ENCODE assay signal across 9 cellular contexts in genomic region chr14:91858536-91859275, GRCh38. TPM values are rescaled to one million over a fixed set of nuclear protein-coding genes. Genes with fewer than 3 reads are reported as not detected.
DNase-seq lines count a peak whose midpoint lies in the region; ATAC-seq and TF ChIP-seq lines count a peak whose summit lies in the region.
"Had no signal": no experiment of that assay in that cellular context is flagged by ENCODE, and none has a peak within 500 bp of the region (broad histone marks: within the 10 kb centered on the region; RNA-seq: fewer than 3 reads in every experiment).

No MANE protein-coding gene starts in this region.

- TF ChIP-seq CTCF in BJ (IDR thresholded peaks at IDR 0.05; ENCODE audit: insufficient read depth, low read depth, low read length) (no peak), lung (IDR thresholded peaks at IDR 0.05; ENCODE audit: control extremely low read depth, extremely low read depth) (no peak)

- H3K27ac Mint-ChIP-seq in activated naive CD4-positive, alpha-beta T cell treated with anti-CD3 and anti-CD28 coated beads, Interleukin-2, amount 10 ng/mL, durations not matched to agents 7 days and 5 days, result peak overlapping the region; percentile 40

- peak; percentile 73 for DNase-seq in BJ (ENCODE audit: low read depth)
- peak; percentile 27 for DNase-seq in activated naive CD4-positive, alpha-beta T cell treated with anti-CD3 and anti-CD28 coated beads, Interleukin-2, amount 10 ng/mL, durations not matched to agents 7 days and 5 days
- no peak for DNase-seq in lung (ENCODE audit: low spot score)
- no peak for DNase-seq in NCI-H345 treated with DMSO at 0.1 percent for 48 hours (lab: John Stamatoyannopoulos, UW; ENCODE audit: unreplicated experiment)
- no peak for DNase-seq in effector CD8-positive, alpha-beta T cell (lab: John Stamatoyannopoulos, UW)
- DNase-seq in NCI-H446 (lab: John Stamatoyannopoulos, UW), result no peak

- ATAC-seq in GM18861 (IDR thresholded peaks at IDR 0.05; ENCODE audit: unreplicated experiment) (peak; percentile 89), HG03378 (IDR thresholded peaks at IDR 0.05; ENCODE audit: unreplicated experiment) (peak; percentile 54), lung (ENCODE audit: insufficient read depth, low FRiP score) (peak; percentile 84)

- H3K36me3 ChIP-seq in BJ (ENCODE audit: control insufficient read depth, insufficient read depth, low read length) (no peaks in the 10 kb centered on the region; the same call in 1 of the 2 replicates), lung (ENCODE audit: control insufficient read depth in 2 of 2, insufficient read depth in 2 of 2, low read length in 2 of 2) (no peaks in the 10 kb centered on the region)

- no peaks in the 10 kb centered on the region for H3K9me3 ChIP-seq in lung (ENCODE audit: control insufficient read depth in 2 of 2, insufficient read depth in 1 of 2, low read length in 1 of 2)

- H3K4me3 ChIP-seq in BJ (ENCODE audit: low read depth, low read length) (no peak overlapping the region), lung (no peak overlapping the region)

- H3K36me3 Mint-ChIP-seq in activated naive CD4-positive, alpha-beta T cell treated with anti-CD3 and anti-CD28 coated beads, Interleukin-2, amount 10 ng/mL, durations not matched to agents 7 days and 5 days, result peaks cover 82% of the 10 kb centered on the region

- H3K4me1 Mint-ChIP-seq in activated naive CD4-positive, alpha-beta T cell treated with anti-CD3 and anti-CD28 coated beads, Interleukin-2, amount 10 ng/mL, durations not matched to agents 7 days and 5 days, result peaks cover 91% of the 10 kb centered on the region

- 29 to 33% methylated on average over 8 of the region's 8 CpGs for WGBS in lung, 2 donors

- H3K9me3 Mint-ChIP-seq in activated naive CD4-positive, alpha-beta T cell treated with anti-CD3 and anti-CD28 coated beads, Interleukin-2, amount 10 ng/mL, durations not matched to agents 7 days and 5 days, result no peaks in the 10 kb centered on the region

- H3K4me1 ChIP-seq in lung (ENCODE audit: control insufficient read depth in 2 of 2, insufficient read depth in 2 of 2, low read length in 2 of 2), result no peaks in the 10 kb centered on the region

- POLR2A ChIA-PET in BJ (lab: Charles Lee), result no interaction called here

- H3K27me3 ChIP-seq in BJ (ENCODE audit: control insufficient read depth, insufficient read depth, low read length), result peaks cover 1% of the 10 kb centered on the region; the same call in 1 of the 2 replicates
- H3K27me3 ChIP-seq in lung (ENCODE audit: control insufficient read depth, insufficient read depth), result no peaks in the 10 kb centered on the region

- H3K4me3 Mint-ChIP-seq in activated naive CD4-positive, alpha-beta T cell treated with anti-CD3 and anti-CD28 coated beads, Interleukin-2, amount 10 ng/mL, durations not matched to agents 7 days and 5 days, result no peak overlapping the region

- H3K27ac ChIP-seq in lung (ENCODE audit: low read depth in 1 of 2, low read length in 1 of 2), result no peak overlapping the region
- H3K27ac ChIP-seq: epithelial cell of prostate had no signal

- CTCF ChIA-PET in BJ (lab: Yijun Ruan, JAX), result interaction anchor here (0.6 to 1.0 kb wide), 3 partner anchors 13 to 208 kb away, joined by 3 read pairs; no protein-coding TSS in a partner anchor
- CTCF ChIA-PET in activated naive CD4-positive, alpha-beta T cell treated with anti-CD3 and anti-CD28 coated beads, Interleukin-2, amount 10 ng/mL, durations not matched to agents 7 days and 5 days (lab: Charles Lee), result interaction anchor here (0.9 to 3.2 kb wide), 4 partner anchors 8 to 53 kb away, joined by 3 to 8 read pairs (median 4); partner anchors contain the start of gene TC2N

- H3K27me3 Mint-ChIP-seq in activated naive CD4-positive, alpha-beta T cell treated with anti-CD3 and anti-CD28 coated beads, Interleukin-2, amount 10 ng/mL, durations not matched to agents 7 days and 5 days, result no peaks in the 10 kb centered on the region

RNA-seq across cellular contexts. Expression of gene TC2N, which starts 8.6 kb away (rescaled TPM):
- polyA plus RNA-seq in BJ (2011; rRNA removed) (0.05 and 0.18 TPM in 2 replicates), lung (10 to 100 TPM; 20.4 to 23.4 TPM)
- 0.28 and 0.67 TPM in 2 replicates for polyA minus RNA-seq in BJ (2011; rRNA and poly(A)+ RNA removed)
- 100 to 1,000 TPM in 1 of 2 donors, 10 to 100 TPM in 1; 64.5 to 128 TPM for total RNA-seq in lung

Comparison
In these comparisons a context has a peak if more than half of its experiments do, and no peak if none do; other contexts are left out.
1. DNase-seq: peak in BJ (single experiment) and activated naive CD4-positive, alpha-beta T cell treated with anti-CD3 and anti-CD28 coated beads, Interleukin-2, amount 10 ng/mL, durations not matched to agents 7 days and 5 days (single experiment); none in lung (single experiment), NCI-H345 treated with DMSO at 0.1 percent for 48 hours (single experiment), effector CD8-positive, alpha-beta T cell (single experiment) and NCI-H446 (0 of 2).
2. RNA of gene TC2N, which starts 8.6 kb away (polyA plus RNA-seq): 20.4 to 23.4 TPM in lung; 0.05 to 0.18 TPM in BJ; every median in the first group is over 10 times any median in the second.
3. Peak in every context shown above with its lines, with median percentiles within 50 percentile points of each other: ATAC-seq.